Comparison of ENCODE assay signal across 14 cellular contexts in the genomic region with DNA sequence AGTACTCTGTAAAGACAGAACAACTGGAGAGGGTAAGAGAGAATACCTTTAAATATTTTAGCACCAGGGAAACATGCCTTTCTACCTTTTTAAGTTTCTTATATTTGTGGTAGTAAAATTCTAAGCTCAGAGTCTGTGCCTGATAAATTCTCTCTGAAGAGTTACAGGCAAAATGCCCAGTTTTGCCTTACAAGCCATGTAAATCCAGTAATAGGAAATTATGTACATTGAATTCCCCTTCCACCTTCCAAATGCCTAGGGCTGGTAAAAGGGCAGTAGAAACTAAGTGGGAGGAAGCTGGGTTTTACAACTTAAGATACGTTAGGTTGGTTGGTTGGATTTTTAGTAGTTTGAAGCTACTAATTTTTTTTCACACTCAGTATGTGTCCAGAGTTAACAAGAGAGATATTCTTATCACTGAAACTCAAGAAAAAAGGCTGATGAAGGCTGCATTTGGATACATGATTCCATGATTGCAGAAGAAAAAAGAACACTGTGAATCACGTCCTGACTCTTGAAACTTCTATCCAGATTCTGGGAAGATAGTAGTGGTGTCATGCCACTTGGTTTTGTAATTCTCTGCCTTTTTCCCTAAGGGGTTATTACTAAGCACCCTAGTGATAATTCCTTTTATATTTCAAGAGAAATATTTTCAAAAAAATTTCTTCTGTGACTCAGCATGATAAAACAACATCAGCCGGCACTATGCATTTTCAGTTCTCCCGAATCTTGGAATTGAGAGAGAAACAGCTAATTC. TPM values are rescaled to one million over a fixed set of nuclear protein-coding genes. Genes with fewer than 3 reads are reported as not detected.
DNase-seq lines count a peak whose midpoint lies in the region; ATAC-seq, FAIRE-seq and TF ChIP-seq lines count a peak whose summit lies in the region.
"Had no signal": no experiment of that assay in that cellular context is flagged by ENCODE, and none has a peak within 500 bp of the region (broad histone marks: within the 10 kb centered on the region; RNA-seq: fewer than 3 reads in every experiment).

No MANE protein-coding gene starts in this region.

- peak overlapping the region; percentile 30 for H3K9ac ChIP-seq in GM23248
- H3K9ac ChIP-seq in adipocyte (ENCODE audit: low read length): peak overlapping the region; percentile 70

- FAIRE-seq in frontal cortex (lab: Jason Lieb, UNC): no peak
- FAIRE-seq: endometrium had no signal

- in situ Hi-C loops in GM23248 (cut with MboI): no loop called here

- no peaks in the 10 kb centered on the region for H3K27me3 ChIP-seq in GM23248 (replicated peaks; ENCODE audit: insufficient read depth)
- H3K27me3 ChIP-seq in adipocyte (replicated peaks; ENCODE audit: control insufficient read depth, insufficient read depth, low read length): no peaks in the 10 kb centered on the region
- H3K27me3 ChIP-seq: body of pancreas had no signal

- H3K9me2 ChIP-seq in GM23248 (ENCODE audit: insufficient read depth): no peaks in the 10 kb centered on the region; the same call in 1 of the 2 replicates

- H3K27ac ChIP-seq in GM23248: peak overlapping the region; percentile 80
- H3K27ac ChIP-seq: body of pancreas had no signal

- H3K36me3 ChIP-seq in GM23248 (ENCODE audit: low read depth) (no peaks in the 10 kb centered on the region), adipocyte (ENCODE audit: control insufficient read depth, insufficient read depth, low read length, severe bottlenecking) (no peaks in the 10 kb centered on the region)

- no peaks in the 10 kb centered on the region for H4K20me1 ChIP-seq in GM23248 (ENCODE audit: insufficient read depth)

- DNase-seq in A172 (ENCODE audit: low spot score) (peak; percentile 12), GM23248 (peak; percentile 93), adipocyte (ENCODE audit: low read depth) (peak; percentile 79), fibroblast of villous mesenchyme (ENCODE audit: low read depth) (peak; percentile 61), frontal cortex (ENCODE audit: low spot score in 2 of 2) (no peak)
- no peak for DNase-seq in activated CD4-positive, alpha-beta T cell treated with anti-CD3 and anti-CD28 coated beads, Interleukin-2, amount 50 U/mL, for 4 hours
- no peak for DNase-seq in stimulated activated naive CD4-positive, alpha-beta T cell treated with Interleukin-2 at 50 U/mL for 16 hours (lab: John Stamatoyannopoulos, UW)
- DNase-seq: activated T-cell treated with anti-CD3 and anti-CD28 coated beads, Interleukin-2, amount 50 U/mL, for 24 hours; body of pancreas; H9; NCI-H1694; occipital lobe had no signal

- peaks cover 43% of the 10 kb centered on the region for H3F3A ChIP-seq in GM23248 (ENCODE audit: insufficient read depth)

- WGBS in GM23248 (ENCODE audit: low coverage in 1 of 2, low lambda C conversion rate in 2 of 2, missing lambda C conversion rate in 2 of 2), 2 experiments: 9 to 11% methylated on average over 4 of the region's 4 CpGs

- peak overlapping the region; percentile 58 for H3K4me3 ChIP-seq in GM23248
- H3K4me3 ChIP-seq in adipocyte (ENCODE audit: low read length): peak overlapping the region; percentile 67
- no peak overlapping the region for H3K4me3 ChIP-seq in fibroblast of villous mesenchyme (ENCODE audit: low read depth, low read length)
- H3K4me3 ChIP-seq: body of pancreas had no signal

- no peaks in the 10 kb centered on the region for H3K79me2 ChIP-seq in GM23248 (ENCODE audit: insufficient read depth)

- H3K9me3 ChIP-seq in GM23248 (ENCODE audit: low read depth) (no peaks in the 10 kb centered on the region), adipocyte (ENCODE audit: control insufficient read depth, low read length) (no peaks in the 10 kb centered on the region)
- H3K9me3 ChIP-seq: body of pancreas had no signal

- ATAC-seq in GM18498 (IDR thresholded peaks at IDR 0.05; ENCODE audit: unreplicated experiment): no peak
- ATAC-seq: body of pancreas had no signal

- TF ChIP-seq CTCF in fibroblast of villous mesenchyme (IDR thresholded peaks at IDR 0.05; ENCODE audit: insufficient read depth, low read depth, low read length): no peak

- peak overlapping the region; percentile 55 for H2AFZ ChIP-seq in GM23248

- peak overlapping the region; percentile 83 for H3K4me2 ChIP-seq in GM23248 (ENCODE audit: unreplicated experiment)

- H3K4me1 ChIP-seq in GM23248 (ENCODE audit: insufficient read depth): peaks cover 47% of the 10 kb centered on the region
- peaks cover 37% of the 10 kb centered on the region for H3K4me1 ChIP-seq in adipocyte (ENCODE audit: control insufficient read depth, insufficient read depth, low read length)
- H3K4me1 ChIP-seq: body of pancreas had no signal

RNA-seq across cellular contexts. Expression of a gene that starts 43.0 kb away (rescaled TPM):
- total RNA-seq in A172 (2014; rRNA removed; shearing (Covaris generic)): 0.09 TPM in 1 of 2 replicates, not detected in the other
- not detected in 2 replicates for total RNA-seq in GM23248 (2014; rRNA removed; shearing (Covaris generic))
- polyA plus RNA-seq in GM23248 (2016; fragmentation: Nextera tagmentation; extraction: Ambion mirVana): not detected in 2 replicates
- total RNA-seq in fibroblast of villous mesenchyme: under 0.01 and 0.43 TPM in 2 replicates
- 0.41 TPM for total RNA-seq in frontal cortex
- total RNA-seq: body of pancreas, H9 had no signal

Comparison
In these comparisons a context has a peak if more than half of its experiments do, and no peak if none do; other contexts are left out.
1. DNase-seq: peak in A172 (single experiment), GM23248 (single experiment), adipocyte (single experiment) and fibroblast of villous mesenchyme (single experiment); none in activated CD4-positive, alpha-beta T cell treated with anti-CD3 and anti-CD28 coated beads, Interleukin-2, amount 50 U/mL, for 4 hours (0 of 2), stimulated activated naive CD4-positive, alpha-beta T cell treated with Interleukin-2 at 50 U/mL for 16 hours (single experiment) and frontal cortex (0 of 2).